In the genomic region with DNA sequence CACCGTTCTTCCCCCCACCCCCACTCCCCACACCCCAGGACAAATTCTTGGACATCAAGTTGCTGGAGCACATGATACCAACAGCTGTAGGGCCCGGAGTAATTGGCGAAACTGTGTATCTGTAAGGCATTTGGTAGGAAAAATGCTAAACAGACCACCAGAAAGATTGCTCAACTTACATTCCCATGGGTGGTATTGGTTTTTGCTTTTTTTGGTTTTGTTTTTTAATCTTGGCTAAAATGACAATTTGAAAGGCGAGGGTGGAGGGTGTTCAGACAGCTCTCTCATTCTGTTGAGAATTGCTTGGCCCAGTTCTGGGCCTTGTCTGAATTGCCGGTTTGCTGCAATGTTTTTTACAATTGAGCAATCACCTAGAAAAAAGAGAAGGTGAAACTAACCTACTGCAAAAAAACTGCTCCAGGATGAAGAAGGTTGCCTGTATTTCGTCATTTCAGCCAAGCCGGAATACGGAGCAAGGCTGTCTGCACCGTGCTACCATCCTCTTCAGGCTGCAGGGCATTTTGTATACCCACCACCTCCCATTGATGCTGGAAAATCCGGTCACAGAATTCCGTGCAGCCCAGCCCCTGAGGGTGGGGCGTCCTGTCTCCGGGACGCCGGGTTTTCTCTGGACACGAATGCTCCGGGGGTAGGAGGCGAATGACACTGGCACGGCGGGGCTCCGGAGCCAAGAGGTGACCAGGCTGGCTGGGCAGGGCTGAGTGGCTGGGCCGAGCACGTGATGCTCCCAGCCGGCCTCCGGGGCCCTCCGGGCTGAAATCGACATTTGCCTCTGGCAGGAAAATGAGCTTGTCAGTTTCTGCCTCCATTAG, we compare ENCODE assay signal across 8 cellular contexts. TPM values are rescaled to one million over a fixed set of nuclear protein-coding genes. Genes with fewer than 3 reads are reported as not detected.
DNase-seq lines count a peak whose midpoint lies in the region; ATAC-seq and TF ChIP-seq lines count a peak whose summit lies in the region.

Gene CLCN4, plus strand, starts transcription at position 777 of the 833 bp plus-strand sequence. CDS start 28,058 bp downstream, outside the sequence.

- H3K4me1 ChIP-seq in spleen = peaks cover 0 to 42% (median 14%) of the 10 kb centered on the region in 6 donors

- H3K4me3 ChIP-seq in choroid plexus epithelial cell (ENCODE audit: low read depth, low read length) (peak within 1 kb of the TSS; percentile 58), spleen (peak within 1 kb of the TSS in 7 of 8 donors; percentile 4 to 69 (median 34))

- H3K27ac ChIP-seq in spleen = peak within 1 kb of the TSS; percentile 21 to 84 (median 76)

- TF ChIP-seq POLR2A in spleen (IDR thresholded peaks at IDR 0.05) = no peak

- H3K36me3 ChIP-seq in spleen = no peaks in the 10 kb centered on the region

- no peaks in the 10 kb centered on the region for H3K9me3 ChIP-seq in spleen

- TF ChIP-seq CTCF in choroid plexus epithelial cell (conservative IDR thresholded peaks at IDR 0.05; ENCODE audit: low read depth, low read length) (no peak), spleen (IDR thresholded peaks at IDR 0.05 in 8 of 11, conservative IDR thresholded peaks at IDR 0.05 in 3 of 11) (no peak)

- peaks cover 0 to 48% (median 9%) of the 10 kb centered on the region in 7 donors for H3K27me3 ChIP-seq in spleen (replicated peaks in 1 of 7)

- intact Hi-C loops in spleen (cut with DNase I; ENCODE audit: low total_unique reads) = no loop called here

- WGBS in spleen, 5 donors = 11 to 39% (median 23%) methylated on average over 7 to 27 of the region's 27 CpGs

- peak; percentile 87 for DNase-seq in NOMO-1 treated with DMSO at 0.1 percent for 48 hours (lab: John Stamatoyannopoulos, UW; ENCODE audit: unreplicated experiment)
- peak; percentile 56 for DNase-seq in choroid plexus epithelial cell (ENCODE audit: low read depth)
- peak; percentile 57 for DNase-seq in kidney tubule cell (ENCODE audit: low spot score)
- peak; percentile 88 for DNase-seq in spleen
- DNase-seq in stimulated activated naive CD4-positive, alpha-beta T cell (lab: John Stamatoyannopoulos, UW) = no peak

- peak; percentile 66 for ATAC-seq in GM18502 (IDR thresholded peaks at IDR 0.05; ENCODE audit: poor library complexity, unreplicated experiment)
- peak; percentile 57 for ATAC-seq in HG03108 (IDR thresholded peaks at IDR 0.05; ENCODE audit: unreplicated experiment)
- no peak for ATAC-seq in HG02973 (IDR thresholded peaks at IDR 0.05; ENCODE audit: unreplicated experiment)

RNA-seq across cellular contexts. Expression of gene CLCN4, which starts in this region (rescaled TPM):
- 10 to 100 TPM in 1 of 7 donors, 1 to 10 TPM in 6; 4.8 to 10.9 (median 5.3) TPM for total RNA-seq in spleen
- polyA plus RNA-seq in spleen = under 1 TPM; 0.63 to 0.85 (median 0.64) TPM

Comparison
In these comparisons a context has a peak if more than half of its experiments do, and no peak if none do; other contexts are left out.
1. DNase-seq: peak in NOMO-1 treated with DMSO at 0.1 percent for 48 hours (single experiment), choroid plexus epithelial cell (single experiment), kidney tubule cell (single experiment) and spleen (single experiment); none in stimulated activated naive CD4-positive, alpha-beta T cell (0 of 6).